In the genomic region with DNA sequence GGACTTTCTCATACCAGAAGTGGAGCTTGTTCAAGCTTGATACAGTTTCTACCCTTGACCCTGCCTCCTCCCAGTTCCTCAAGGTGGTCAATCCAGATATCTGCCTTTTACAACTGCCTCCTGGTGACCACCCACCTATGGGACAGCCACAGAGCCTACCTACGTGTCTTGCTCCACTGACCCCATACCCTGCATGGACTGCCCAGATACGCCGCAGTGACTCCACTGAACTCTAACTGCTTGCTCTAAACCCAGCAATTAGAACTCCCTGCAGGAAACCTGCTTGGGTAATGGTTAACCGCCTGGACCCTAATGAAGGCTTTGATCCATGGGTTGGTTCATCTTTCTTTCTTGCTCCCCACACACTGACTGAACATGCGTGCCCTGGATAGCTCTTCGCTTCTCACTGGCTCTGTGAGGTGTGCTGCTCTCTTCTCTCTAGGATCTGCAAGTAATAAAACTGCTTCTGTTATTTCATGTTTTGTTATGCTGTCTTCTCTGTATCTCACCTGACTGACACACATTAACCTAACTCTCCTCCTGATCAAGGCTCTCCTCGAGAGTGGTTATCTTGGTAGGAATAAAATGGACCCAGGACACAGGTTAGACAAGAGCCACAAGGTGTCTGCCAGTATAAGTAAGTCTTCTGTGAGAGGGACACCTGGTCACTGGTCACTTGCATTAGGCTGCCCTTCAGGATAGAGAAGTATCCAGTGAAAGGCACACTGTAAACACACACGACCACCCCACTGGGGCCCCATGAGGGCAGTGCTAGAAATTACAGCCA, we compare ENCODE assay signal across 20 cellular contexts.
"Had no signal": no experiment of that assay in that cellular context is flagged by ENCODE, and none has a peak within 500 bp of the region (broad histone marks: within the 10 kb centered on the region; RNA-seq: fewer than 3 reads in every experiment).

No MANE protein-coding gene starts in this region.

- H3K4me3 Mint-ChIP-seq: activated B cell treated with CpG ODN at 0.5 μM for 24 hours; activated CD8-positive, alpha-beta T cell treated with anti-CD3 and anti-CD28 coated beads for 36 hours; activated naive CD8-positive, alpha-beta T cell treated with anti-CD3 and anti-CD28 coated beads for 36 hours; activated T-helper 17 cell treated with anti-CD3 and anti-CD28 coated beads, Interleukin-2, amount 50 U/mL, for 72 hours; neural crest cell; stimulated activated memory B cell treated with anti-CD40 and anti-IgM and Interleukin-4, amounts not matched to agents 10 μg/mL and 1 μg/mL and 100 μg/mL, for 72 hours; T-helper 2 cell treated with Interferon-gamma antibody and Interleukin-4, amounts not matched to agents 5 μg/mL and 100 μg/mL, for 36 hours had no signal

- DNase-seq: activated B cell treated with CpG ODN at 0.5 μM for 24 hours; activated CD4-positive, alpha-beta T cell treated with anti-CD3 and anti-CD28 coated beads for 48 hours; activated CD8-positive, alpha-beta T cell treated with anti-CD3 and anti-CD28 coated beads for 36 hours; activated naive CD4-positive, alpha-beta T cell; activated naive CD8-positive, alpha-beta T cell treated with anti-CD3 and anti-CD28 coated beads for 36 hours; activated T-cell treated with anti-CD3 and anti-CD28 coated beads, Interleukin-2, amount 50 U/mL, for 1 hour; amniotic stem cell; dermis blood vessel endothelial cell; effector memory CD4-positive, alpha-beta T cell; foreskin fibroblast; hippocampal formation; left ventricle myocardium superior; psoas muscle; stimulated activated CD4-positive, alpha-beta T cell treated with anti-CD3 and anti-CD28 coated beads, Interleukin-4, amount 100 ng/mL, for 4 hours had no signal

- ATAC-seq: activated CD8-positive, alpha-beta T cell treated with anti-CD3 and anti-CD28 coated beads for 36 hours; activated T-helper 17 cell treated with anti-CD3 and anti-CD28 coated beads, Interleukin-2, amount 50 U/mL, for 72 hours; left ventricle myocardium superior; psoas muscle; sciatic nerve; stimulated activated memory B cell treated with anti-CD40 and anti-IgM and Interleukin-4, amounts not matched to agents 10 μg/mL and 1 μg/mL and 100 μg/mL, for 72 hours had no signal

- H3K27me3 Mint-ChIP-seq: activated B cell treated with CpG ODN at 0.5 μM for 24 hours; activated CD8-positive, alpha-beta T cell treated with anti-CD3 and anti-CD28 coated beads for 36 hours; activated naive CD8-positive, alpha-beta T cell treated with anti-CD3 and anti-CD28 coated beads for 36 hours; activated T-helper 17 cell treated with anti-CD3 and anti-CD28 coated beads, Interleukin-2, amount 50 U/mL, for 72 hours; stimulated activated memory B cell treated with anti-CD40 and anti-IgM and Interleukin-4, amounts not matched to agents 10 μg/mL and 1 μg/mL and 100 μg/mL, for 72 hours had no signal

- H3K9me3 Mint-ChIP-seq: activated T-helper 17 cell treated with anti-CD3 and anti-CD28 coated beads, Interleukin-2, amount 50 U/mL, for 72 hours had no signal

- FAIRE-seq: islet of Langerhans had no signal

- H3K4me1 Mint-ChIP-seq: activated T-helper 17 cell treated with anti-CD3 and anti-CD28 coated beads, Interleukin-2, amount 50 U/mL, for 72 hours; neural crest cell had no signal

- H3K27ac Mint-ChIP-seq: activated B cell treated with CpG ODN at 0.5 μM for 24 hours; activated CD8-positive, alpha-beta T cell treated with anti-CD3 and anti-CD28 coated beads for 36 hours; activated naive CD8-positive, alpha-beta T cell treated with anti-CD3 and anti-CD28 coated beads for 36 hours; activated T-helper 17 cell treated with anti-CD3 and anti-CD28 coated beads, Interleukin-2, amount 50 U/mL, for 72 hours; stimulated activated memory B cell treated with anti-CD40 and anti-IgM and Interleukin-4, amounts not matched to agents 10 μg/mL and 1 μg/mL and 100 μg/mL, for 72 hours; T-helper 2 cell treated with Interferon-gamma antibody and Interleukin-4, amounts not matched to agents 5 μg/mL and 100 μg/mL, for 36 hours had no signal
